In the genomic region with DNA sequence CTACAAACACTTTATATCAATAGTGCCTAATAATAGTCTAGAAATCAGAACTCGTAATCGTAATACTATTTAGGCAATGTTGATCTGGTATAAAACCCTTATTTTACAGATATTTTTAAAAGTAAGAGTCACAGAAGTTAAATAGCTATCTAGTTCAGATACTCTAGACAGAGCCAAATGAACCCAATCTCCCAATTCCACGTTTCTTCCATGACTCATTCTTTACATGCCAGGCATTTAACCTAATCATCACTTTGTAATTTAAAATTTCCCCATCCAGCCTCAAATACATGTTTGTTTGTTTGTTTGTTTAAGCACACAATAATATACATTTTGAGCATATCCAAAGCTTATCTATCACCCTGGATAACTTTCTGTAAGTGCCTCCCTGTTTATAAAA, we compare ENCODE assay signal across 16 cellular contexts. TPM values are rescaled to one million over a fixed set of nuclear protein-coding genes. Genes with fewer than 3 reads are reported as not detected.
DNase-seq lines count a peak whose midpoint lies in the region; ATAC-seq and TF ChIP-seq lines count a peak whose summit lies in the region.
"Had no signal": no experiment of that assay in that cellular context is flagged by ENCODE, and none has a peak within 500 bp of the region (broad histone marks: within the 10 kb centered on the region; RNA-seq: fewer than 3 reads in every experiment).

No MANE protein-coding gene starts in this region.

- no TSS peak for BruUV-seq in PC-3 (replicated peaks; lab: Mats Ljungman, UMichigan)

- ATAC-seq in PC-3 (peak; percentile 31; the same call in 1 of the 2 replicates), GM21423 (IDR thresholded peaks at IDR 0.05; ENCODE audit: unreplicated experiment) (no peak)
- ATAC-seq: Panc1 had no signal

- CTCF ChIA-PET in PC-3 (lab: Charles Lee), result no interaction called here

- no peak overlapping the region for H3K4me2 ChIP-seq in GM23248 (ENCODE audit: unreplicated experiment)
- peak overlapping the region; percentile 12; the same call in 1 of the 2 replicates for H3K4me2 ChIP-seq in PC-3 (ENCODE audit: low read length)
- H3K4me2 ChIP-seq in neural cell (ENCODE audit: low read length), result no peak overlapping the region

- H3K27ac Mint-ChIP-seq in chondrocyte (ENCODE audit: unreplicated experiment), result peak overlapping the region; percentile 68
- H3K27ac Mint-ChIP-seq: CD4-positive, alpha-beta memory T cell; IgD-negative memory B cell had no signal

- H3K27ac ChIP-seq in GM23248 (no peak overlapping the region), PC-3 (ENCODE audit: low read length) (no peak overlapping the region), neural cell (ENCODE audit: low read length) (no peak overlapping the region)

- H3K9me3 ChIP-seq in GM23248 (ENCODE audit: low read depth), result no peaks in the 10 kb centered on the region
- no peaks in the 10 kb centered on the region for H3K9me3 ChIP-seq in PC-3 (ENCODE audit: low read length)
- no peaks in the 10 kb centered on the region for H3K9me3 ChIP-seq in neural cell (ENCODE audit: low read length)
- H3K9me3 ChIP-seq: BE2C had no signal

- DNase-seq in GM23248, result peak; percentile 36
- DNase-seq in PC-3, result peak; percentile 38
- no peak for DNase-seq in chondrocyte (ENCODE audit: low spot score)
- no peak for DNase-seq in SHP77 (lab: John Stamatoyannopoulos, UW)
- no peak for DNase-seq in NCI-H446 treated with DMSO at 0.1 percent for 48 hours (lab: John Stamatoyannopoulos, UW)
- DNase-seq: BE2C; CD4-positive, alpha-beta memory T cell; H7; NCI-H1092; NCI-H1694; SIG-M5 had no signal

- in situ Hi-C loops in GM23248 (cut with MboI), result no loop called here

- no peaks in the 10 kb centered on the region for H3K27me3 ChIP-seq in GM23248 (replicated peaks; ENCODE audit: insufficient read depth)
- H3K27me3 ChIP-seq in PC-3 (ENCODE audit: low read length), result no peaks in the 10 kb centered on the region
- no peaks in the 10 kb centered on the region for H3K27me3 ChIP-seq in neural cell (ENCODE audit: insufficient read depth, low read depth, low read length)
- H3K27me3 ChIP-seq: BE2C had no signal

- H3K9me2 ChIP-seq in GM23248 (ENCODE audit: insufficient read depth), result no peaks in the 10 kb centered on the region; the same call in 1 of the 2 replicates
- H3K9me2 ChIP-seq in PC-3 (replicated peaks; ENCODE audit: low read length), result no peaks in the 10 kb centered on the region
- H3K9me2 ChIP-seq in neural cell (ENCODE audit: insufficient read depth, low read length), result no peaks in the 10 kb centered on the region

- H3K36me3 ChIP-seq in GM23248 (ENCODE audit: low read depth), result no peaks in the 10 kb centered on the region
- H3K36me3 ChIP-seq in PC-3 (ENCODE audit: low read depth, low read length), result no peaks in the 10 kb centered on the region
- no peaks in the 10 kb centered on the region for H3K36me3 ChIP-seq in neural cell (ENCODE audit: insufficient read depth, low read length)
- H3K36me3 ChIP-seq: BE2C had no signal

- WGBS in GM23248 (ENCODE audit: low coverage in 1 of 2, low lambda C conversion rate in 2 of 2, missing lambda C conversion rate in 2 of 2), 2 experiments, result 27% methylated on average over 3 of the region's 3 CpGs

- H2AFZ ChIP-seq in GM23248 (no peak overlapping the region), PC-3 (ENCODE audit: low read length) (no peak overlapping the region), neural cell (ENCODE audit: low read depth, low read length) (no peak overlapping the region)

- H3K9me3 Mint-ChIP-seq in chondrocyte (ENCODE audit: low read depth), result peaks cover 4% of the 10 kb centered on the region

- no peak overlapping the region for H3K4me3 Mint-ChIP-seq in chondrocyte (ENCODE audit: unreplicated experiment)
- H3K4me3 Mint-ChIP-seq: CD4-positive, alpha-beta memory T cell; IgD-negative memory B cell had no signal

- no peaks in the 10 kb centered on the region for H3K27me3 Mint-ChIP-seq in chondrocyte (ENCODE audit: low read depth)
- H3K27me3 Mint-ChIP-seq: CD4-positive, alpha-beta memory T cell; IgD-negative memory B cell had no signal

- H3K9ac ChIP-seq in GM23248 (no peak overlapping the region), PC-3 (ENCODE audit: low read length) (no peak overlapping the region), neural cell (ENCODE audit: low read length) (no peak overlapping the region)

- H3K4me1 Mint-ChIP-seq in chondrocyte (ENCODE audit: low read depth), result peaks cover 6% of the 10 kb centered on the region
- H3K4me1 Mint-ChIP-seq: CD4-positive, alpha-beta memory T cell had no signal

- H3F3A ChIP-seq in GM23248 (ENCODE audit: insufficient read depth) (no peaks in the 10 kb centered on the region), PC-3 (ENCODE audit: low read length, unreplicated experiment) (no peaks in the 10 kb centered on the region), neural cell (ENCODE audit: insufficient read depth, low read length, poor library complexity, severe bottlenecking) (no peaks in the 10 kb centered on the region)

- TF ChIP-seq CTCF in PC-3 (conservative IDR thresholded peaks at IDR 0.05; ENCODE audit: low read depth, low read length) (no peak), chondrocyte (IDR thresholded peaks at IDR 0.05) (no peak), neural cell (IDR thresholded peaks at IDR 0.05; ENCODE audit: poor library complexity, severe bottlenecking) (no peak)

- POLR2A ChIA-PET in PC-3 (lab: Charles Lee; ENCODE audit: unreplicated experiment), result no interaction called here

- H4K20me1 ChIP-seq in GM23248 (ENCODE audit: insufficient read depth), result no peaks in the 10 kb centered on the region
- no peaks in the 10 kb centered on the region for H4K20me1 ChIP-seq in PC-3 (ENCODE audit: low read length)
- H4K20me1 ChIP-seq in neural cell (ENCODE audit: insufficient read depth), result no peaks in the 10 kb centered on the region

- H3K4me3 ChIP-seq in GM23248 (no peak overlapping the region), PC-3 (ENCODE audit: low read length) (no peak overlapping the region), neural cell (ENCODE audit: low read length) (peak overlapping the region; percentile 9)

- no peak for TF ChIP-seq EP300 in neural cell (conservative IDR thresholded peaks at IDR 0.05; ENCODE audit: poor library complexity, severe bottlenecking)

- H3K36me3 Mint-ChIP-seq in chondrocyte (ENCODE audit: low read depth), result no peaks in the 10 kb centered on the region
- H3K36me3 Mint-ChIP-seq: CD4-positive, alpha-beta memory T cell; IgD-negative memory B cell had no signal

- no peak for TF ChIP-seq RAD21 in neural cell (conservative IDR thresholded peaks at IDR 0.05)

- no peaks in the 10 kb centered on the region for H3K79me2 ChIP-seq in GM23248 (ENCODE audit: insufficient read depth)
- no peaks in the 10 kb centered on the region for H3K79me2 ChIP-seq in PC-3 (ENCODE audit: low read length)
- no peaks in the 10 kb centered on the region for H3K79me2 ChIP-seq in neural cell (replicated peaks; ENCODE audit: insufficient read depth, low read length)

- H3K4me1 ChIP-seq in GM23248 (ENCODE audit: insufficient read depth), result peaks cover 10% of the 10 kb centered on the region; the same call in 1 of the 2 replicates
- no peaks in the 10 kb centered on the region for H3K4me1 ChIP-seq in PC-3 (ENCODE audit: insufficient read depth, low read length)
- H3K4me1 ChIP-seq: BE2C had no signal

- intact Hi-C loops in PC-3 (cut with micrococcal nuclease), result no loop called here

TF ChIP-seq in neural cell, 6 proteins besides CTCF, POLR2A, EP300 and RAD21:
- TF ChIP-seq SMC3 (conservative IDR thresholded peaks at IDR 0.05; ENCODE audit: poor library complexity) (no peak), TAF1 (IDR thresholded peaks at IDR 0.05; ENCODE audit: low read depth) (no peak), EZH2 (IDR thresholded peaks at IDR 0.05; ENCODE audit: borderline replicate concordance, insufficient read depth, low read length, poor library complexity, severe bottlenecking) (no peak), MXI1 (conservative IDR thresholded peaks at IDR 0.05; ENCODE audit: poor library complexity, severe bottlenecking) (no peak), POLR2AphosphoS5 (IDR thresholded peaks at IDR 0.05) (no peak)
- TF ChIP-seq, protein P1, sequence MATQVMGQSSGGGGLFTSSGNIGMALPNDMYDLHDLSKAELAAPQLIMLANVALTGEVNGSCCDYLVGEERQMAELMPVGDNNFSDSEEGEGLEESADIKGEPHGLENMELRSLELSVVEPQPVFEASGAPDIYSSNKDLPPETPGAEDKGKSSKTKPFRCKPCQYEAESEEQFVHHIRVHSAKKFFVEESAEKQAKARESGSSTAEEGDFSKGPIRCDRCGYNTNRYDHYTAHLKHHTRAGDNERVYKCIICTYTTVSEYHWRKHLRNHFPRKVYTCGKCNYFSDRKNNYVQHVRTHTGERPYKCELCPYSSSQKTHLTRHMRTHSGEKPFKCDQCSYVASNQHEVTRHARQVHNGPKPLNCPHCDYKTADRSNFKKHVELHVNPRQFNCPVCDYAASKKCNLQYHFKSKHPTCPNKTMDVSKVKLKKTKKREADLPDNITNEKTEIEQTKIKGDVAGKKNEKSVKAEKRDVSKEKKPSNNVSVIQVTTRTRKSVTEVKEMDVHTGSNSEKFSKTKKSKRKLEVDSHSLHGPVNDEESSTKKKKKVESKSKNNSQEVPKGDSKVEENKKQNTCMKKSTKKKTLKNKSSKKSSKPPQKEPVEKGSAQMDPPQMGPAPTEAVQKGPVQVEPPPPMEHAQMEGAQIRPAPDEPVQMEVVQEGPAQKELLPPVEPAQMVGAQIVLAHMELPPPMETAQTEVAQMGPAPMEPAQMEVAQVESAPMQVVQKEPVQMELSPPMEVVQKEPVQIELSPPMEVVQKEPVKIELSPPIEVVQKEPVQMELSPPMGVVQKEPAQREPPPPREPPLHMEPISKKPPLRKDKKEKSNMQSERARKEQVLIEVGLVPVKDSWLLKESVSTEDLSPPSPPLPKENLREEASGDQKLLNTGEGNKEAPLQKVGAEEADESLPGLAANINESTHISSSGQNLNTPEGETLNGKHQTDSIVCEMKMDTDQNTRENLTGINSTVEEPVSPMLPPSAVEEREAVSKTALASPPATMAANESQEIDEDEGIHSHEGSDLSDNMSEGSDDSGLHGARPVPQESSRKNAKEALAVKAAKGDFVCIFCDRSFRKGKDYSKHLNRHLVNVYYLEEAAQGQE (IDR thresholded peaks at IDR 0.05; ENCODE audit: borderline replicate concordance), result no peak

RNA-seq across cellular contexts. Expression of a gene that starts 36.4 kb away (rescaled TPM):
- total RNA-seq in GM23248 (2014; rRNA removed; shearing (Covaris generic)), result not detected in 2 replicates
- polyA plus RNA-seq in GM23248 (2016; fragmentation: Nextera tagmentation; extraction: Ambion mirVana) (not detected in 2 replicates), neural cell (not detected in 2 replicates)
- total RNA-seq in PC-3 (2014; rRNA removed) (not detected in 2 replicates), chondrocyte (not detected in 3 replicates)
- polyA minus RNA-seq in neural cell, result not detected in 2 replicates
- total RNA-seq: CD4-positive, alpha-beta memory T cell; Daoy; H7 had no signal
- polyA plus RNA-seq: CD4-positive, alpha-beta memory T cell; IgD-negative memory B cell had no signal

Comparison
In these comparisons a context has a peak if more than half of its experiments do, and no peak if none do; other contexts are left out.
1. DNase-seq: peak in GM23248 (single experiment) and PC-3 (single experiment); none in chondrocyte (single experiment), SHP77 (0 of 2) and NCI-H446 treated with DMSO at 0.1 percent for 48 hours (single experiment).